ENCODE assay signal across 8 cellular contexts in the genomic region with DNA sequence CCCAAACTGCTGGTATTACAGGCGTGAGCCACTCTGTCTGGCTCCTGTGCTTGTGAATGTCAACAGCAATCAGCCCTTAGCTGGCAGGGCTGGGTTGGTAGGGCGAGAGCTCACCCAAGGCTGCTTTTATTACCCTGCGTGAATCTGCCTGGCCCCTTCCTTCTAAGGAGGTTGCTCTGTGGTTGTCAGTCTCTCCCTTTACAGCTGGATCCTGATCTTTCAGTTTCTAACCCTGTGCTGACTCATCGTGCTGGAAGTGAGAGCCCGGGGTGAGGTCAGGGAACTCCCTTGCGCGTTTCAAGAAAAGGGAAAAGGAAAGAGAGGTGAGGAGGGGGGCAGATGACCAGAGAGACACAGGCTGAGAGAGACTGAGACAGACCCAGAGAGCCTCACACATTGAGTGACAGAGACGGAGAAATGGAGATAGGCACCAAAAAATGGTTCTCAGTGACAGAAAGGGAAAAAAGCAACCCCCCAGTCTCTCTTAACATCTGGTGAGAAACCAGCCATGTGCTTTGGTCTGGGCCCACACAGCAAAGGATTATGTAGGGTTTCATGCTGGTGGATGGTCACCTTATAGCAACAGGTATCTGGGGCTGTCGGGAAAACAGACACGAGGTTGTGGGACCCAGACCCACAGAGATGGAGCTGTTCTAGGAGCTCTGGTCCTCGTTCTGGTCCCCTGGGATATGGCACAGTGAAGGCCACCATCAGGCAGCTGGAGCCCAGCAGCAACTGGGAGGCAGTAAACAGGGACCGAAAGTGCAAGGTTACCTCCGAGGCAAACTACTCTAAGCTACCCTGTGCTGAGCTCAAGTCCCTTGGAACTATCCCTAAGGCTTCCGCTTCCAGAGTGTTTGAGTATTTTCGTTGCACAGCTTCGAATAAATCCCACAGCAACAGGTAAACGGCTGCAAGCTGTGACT. TPM values are rescaled to one million over a fixed set of nuclear protein-coding genes. Genes with fewer than 3 reads are reported as not detected.
A peak's percentile ranks its signal among the peaks of the same experiment; 100 is the strongest.
DNase-seq lines count a peak whose midpoint lies in the region; ATAC-seq and TF ChIP-seq lines count a peak whose summit lies in the region.

No MANE protein-coding gene starts in this region.

- H3K4me3 Mint-ChIP-seq in GM23338: peak overlapping the region; percentile 90
- H3K4me3 Mint-ChIP-seq in effector memory CD8-positive, alpha-beta T cell: peak overlapping the region in 1 of 2 donors; percentile 3

- H3K4me3 ChIP-seq in GM23338 (no peak overlapping the region), muscle layer of duodenum (ENCODE audit: low read depth in 1 of 2, low read length in 2 of 2) (no peak overlapping the region)

- H3K27me3 Mint-ChIP-seq in GM23338 (ENCODE audit: insufficient read depth, low read depth, poor library complexity): peaks cover 10% of the 10 kb centered on the region
- H3K27me3 Mint-ChIP-seq in effector memory CD8-positive, alpha-beta T cell: peaks cover 6 to 25% of the 10 kb centered on the region in 2 donors

- H3K9me2 ChIP-seq in GM23338 (ENCODE audit: insufficient read depth): no peaks in the 10 kb centered on the region

- H4K20me1 ChIP-seq in GM23338 (replicated peaks; ENCODE audit: insufficient read depth): no peaks in the 10 kb centered on the region

- H3K4me2 ChIP-seq in GM23338: peak overlapping the region; percentile 43

- DNase-seq in COLO829 (ENCODE audit: low spot score) (peak; percentile 68), GM23338 (ENCODE audit: low spot score) (peak; percentile 15), RPMI8226 (peak; percentile 93), epidermal melanocyte (ENCODE audit: insufficient read length, low spot score) (peak; percentile 75), COR-L47 (lab: John Stamatoyannopoulos, UW) (no peak)
- DNase-seq in effector memory CD8-positive, alpha-beta T cell: no peak

- peaks cover 42% of the 10 kb centered on the region for H3K36me3 Mint-ChIP-seq in GM23338 (ENCODE audit: low read depth)
- no peaks in the 10 kb centered on the region for H3K36me3 Mint-ChIP-seq in effector memory CD8-positive, alpha-beta T cell (ENCODE audit: insufficient read depth)

- TF ChIP-seq CTCF in GM23338 (conservative IDR thresholded peaks at IDR 0.05; ENCODE audit: low read depth in 2 of 2): no peak

- H3F3A ChIP-seq in GM23338 (replicated peaks; ENCODE audit: low read depth): peaks cover 6% of the 10 kb centered on the region; the same call in 1 of the 2 replicates

- ATAC-seq in GM23338 (no peak), HG03520 (IDR thresholded peaks at IDR 0.05; ENCODE audit: unreplicated experiment) (no peak)
- ATAC-seq in effector memory CD8-positive, alpha-beta T cell (replicated peaks): no peak

- H2AFZ ChIP-seq in GM23338: no peak overlapping the region

- peaks cover 8% of the 10 kb centered on the region; the same call in 1 of the 2 replicates for H3K36me3 ChIP-seq in GM23338 (ENCODE audit: insufficient read depth)
- peaks cover 7 to 10% of the 10 kb centered on the region in 2 donors for H3K36me3 ChIP-seq in muscle layer of duodenum (ENCODE audit: control insufficient read depth in 1 of 2, insufficient read depth in 2 of 2, low read length in 2 of 2)

- H3K27ac Mint-ChIP-seq in GM23338: peak overlapping the region; percentile 60
- H3K27ac Mint-ChIP-seq in effector memory CD8-positive, alpha-beta T cell: no peak overlapping the region

- no peaks in the 10 kb centered on the region; the same call in 2 of the 3 replicates for H3K9me3 Mint-ChIP-seq in GM23338
- H3K9me3 Mint-ChIP-seq in effector memory CD8-positive, alpha-beta T cell: no peaks in the 10 kb centered on the region

- peaks cover 8% of the 10 kb centered on the region for H3K79me2 ChIP-seq in GM23338 (replicated peaks; ENCODE audit: insufficient read depth)

- H3K27ac ChIP-seq in GM23338 (ENCODE audit: low read depth) (no peak overlapping the region), muscle layer of duodenum (ENCODE audit: low read length) (peak overlapping the region; percentile 52)

- peaks cover 39% of the 10 kb centered on the region for H3K4me1 Mint-ChIP-seq in GM23338
- peaks cover 12 to 15% of the 10 kb centered on the region in 2 donors for H3K4me1 Mint-ChIP-seq in effector memory CD8-positive, alpha-beta T cell (ENCODE audit: low read depth in 2 of 2)

- peaks cover 36% of the 10 kb centered on the region for H3K4me1 ChIP-seq in GM23338 (ENCODE audit: insufficient read depth)
- peaks cover 13 to 19% of the 10 kb centered on the region in 2 donors for H3K4me1 ChIP-seq in muscle layer of duodenum (ENCODE audit: control insufficient read depth in 1 of 2, insufficient read depth in 2 of 2, low read length in 2 of 2)

- no peaks in the 10 kb centered on the region for H3K9me3 ChIP-seq in muscle layer of duodenum (ENCODE audit: control insufficient read depth in 1 of 2, low read length in 2 of 2)

- no peaks in the 10 kb centered on the region for H3K27me3 ChIP-seq in GM23338 (ENCODE audit: insufficient read depth)
- no peaks in the 10 kb centered on the region for H3K27me3 ChIP-seq in muscle layer of duodenum (ENCODE audit: low read depth, low read length)

TF ChIP-seq in GM23338, 12 proteins besides CTCF, POLR2A, EP300 and RAD21 (continues in another document):
- TF ChIP-seq, protein P1, sequence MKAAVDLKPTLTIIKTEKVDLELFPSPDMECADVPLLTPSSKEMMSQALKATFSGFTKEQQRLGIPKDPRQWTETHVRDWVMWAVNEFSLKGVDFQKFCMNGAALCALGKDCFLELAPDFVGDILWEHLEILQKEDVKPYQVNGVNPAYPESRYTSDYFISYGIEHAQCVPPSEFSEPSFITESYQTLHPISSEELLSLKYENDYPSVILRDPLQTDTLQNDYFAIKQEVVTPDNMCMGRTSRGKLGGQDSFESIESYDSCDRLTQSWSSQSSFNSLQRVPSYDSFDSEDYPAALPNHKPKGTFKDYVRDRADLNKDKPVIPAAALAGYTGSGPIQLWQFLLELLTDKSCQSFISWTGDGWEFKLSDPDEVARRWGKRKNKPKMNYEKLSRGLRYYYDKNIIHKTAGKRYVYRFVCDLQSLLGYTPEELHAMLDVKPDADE (IDR thresholded peaks at IDR 0.05): no peak

RNA-seq across cellular contexts. Expression of a gene that starts 2.5 kb away (rescaled TPM):
- total RNA-seq in GM23338 (2014; rRNA removed; shearing (Covaris generic)): 31.3 and 38.1 TPM in 2 replicates
- 12.4 and 12.9 TPM in 2 replicates for polyA plus RNA-seq in GM23338 (2016; fragmentation: Nextera tagmentation; extraction: Ambion mirVana)

RNA-seq across cellular contexts. Expression of a gene that starts 17.8 kb away (rescaled TPM):
- total RNA-seq in GM23338 (2014; rRNA removed; shearing (Covaris generic)): 76.9 and 78.4 TPM in 2 replicates
- polyA plus RNA-seq in GM23338 (2016; fragmentation: Nextera tagmentation; extraction: Ambion mirVana): 61.3 and 64.1 TPM in 2 replicates

RNA-seq across cellular contexts. Expression of a gene that starts 26.1 kb away (rescaled TPM):
- 10.4 and 11.3 TPM in 2 replicates for total RNA-seq in GM23338 (2014; rRNA removed; shearing (Covaris generic))
- polyA plus RNA-seq in GM23338 (2016; fragmentation: Nextera tagmentation; extraction: Ambion mirVana): 2.6 and 4.3 TPM in 2 replicates

RNA-seq across cellular contexts. Expression of a gene that starts 35.1 kb away (rescaled TPM):
- total RNA-seq in GM23338 (2014; rRNA removed; shearing (Covaris generic)): 9.2 and 13.3 TPM in 2 replicates
- polyA plus RNA-seq in GM23338 (2016; fragmentation: Nextera tagmentation; extraction: Ambion mirVana): 7.5 and 8.2 TPM in 2 replicates

RNA-seq across cellular contexts. Expression of a gene that starts 58.2 kb away (rescaled TPM):
- total RNA-seq in GM23338 (2014; rRNA removed; shearing (Covaris generic)): 1.5 and 2.7 TPM in 2 replicates
- 1.7 and 2.2 TPM in 2 replicates for polyA plus RNA-seq in GM23338 (2016; fragmentation: Nextera tagmentation; extraction: Ambion mirVana)

Comparison
In these comparisons a context has a peak if more than half of its experiments do, and no peak if none do; other contexts are left out.
1. DNase-seq: peak in COLO829 (single experiment), GM23338 (single experiment), RPMI8226 (single experiment) and epidermal melanocyte (single experiment); none in effector memory CD8-positive, alpha-beta T cell (0 of 3) and COR-L47 (single experiment).